ENCODE assay signal across 11 cellular contexts in genomic region chr1:99599678-99600175, GRCh38. TPM values are rescaled to one million over a fixed set of nuclear protein-coding genes. Genes with fewer than 3 reads are reported as not detected.
A peak's percentile ranks its signal among the peaks of the same experiment; 100 is the strongest.
DNase-seq lines count a peak whose midpoint lies in the region; ATAC-seq lines count a peak whose summit lies in the region.
"Had no signal": no experiment of that assay in that cellular context is flagged by ENCODE, and none has a peak within 500 bp of the region (broad histone marks: within the 10 kb centered on the region; RNA-seq: fewer than 3 reads in every experiment).

No MANE protein-coding gene starts in this region.

- no peaks in the 10 kb centered on the region for H3K9me3 ChIP-seq in right cardiac atrium (ENCODE audit: control insufficient read depth, low read length)
- H3K9me3 ChIP-seq: neutrophil had no signal

- no peaks in the 10 kb centered on the region for H3K27me3 ChIP-seq in right cardiac atrium (ENCODE audit: control insufficient read depth, insufficient read depth)
- H3K27me3 ChIP-seq: neutrophil had no signal

- H3K4me3 Mint-ChIP-seq in stimulated activated memory B cell treated with anti-CD40 and anti-IgM and Interleukin-4, amounts not matched to agents 10 μg/mL and 1 μg/mL and 100 μg/mL, for 72 hours: no peak overlapping the region
- H3K4me3 Mint-ChIP-seq: T-helper 1 cell treated with Interleukin-12 subunit alpha and Interleukin-12 subunit beta and Interleukin-4 antibody, amounts not matched to agents 30 μg/mL and 1 μg/mL, for 36 hours had no signal

- intact Hi-C loops in right cardiac atrium (cut with DNase I): no loop called here

- peaks cover 2% of the 10 kb centered on the region for H3K4me1 ChIP-seq in right cardiac atrium (ENCODE audit: control insufficient read depth, insufficient read depth, low read length)

- no peak overlapping the region for H3K27ac ChIP-seq in right cardiac atrium (ENCODE audit: low read length)
- H3K27ac ChIP-seq: neutrophil had no signal

- no peaks in the 10 kb centered on the region for H3K27me3 Mint-ChIP-seq in stimulated activated memory B cell treated with anti-CD40 and anti-IgM and Interleukin-4, amounts not matched to agents 10 μg/mL and 1 μg/mL and 100 μg/mL, for 72 hours

- no peaks in the 10 kb centered on the region for H3K4me1 Mint-ChIP-seq in stimulated activated memory B cell treated with anti-CD40 and anti-IgM and Interleukin-4, amounts not matched to agents 10 μg/mL and 1 μg/mL and 100 μg/mL, for 72 hours

- H3K9me3 Mint-ChIP-seq in stimulated activated memory B cell treated with anti-CD40 and anti-IgM and Interleukin-4, amounts not matched to agents 10 μg/mL and 1 μg/mL and 100 μg/mL, for 72 hours: no peaks in the 10 kb centered on the region
- H3K9me3 Mint-ChIP-seq: T-helper 1 cell treated with Interleukin-12 subunit alpha and Interleukin-12 subunit beta and Interleukin-4 antibody, amounts not matched to agents 30 μg/mL and 1 μg/mL, for 36 hours had no signal

- peak; percentile 57 for DNase-seq in HK-2 (ENCODE audit: unreplicated experiment)
- peak; percentile 90 for DNase-seq in astrocyte of the hippocampus (ENCODE audit: low read depth, low spot score)
- DNase-seq in right cardiac atrium: peak; percentile 62 to 79 (median 74)
- no peak for DNase-seq in activated naive CD4-positive, alpha-beta T cell treated with Interleukin-2 at 50 U/mL for 16 hours
- no peak for DNase-seq in NCI-H2196 treated with DMSO at 0.1 percent for 48 hours (lab: John Stamatoyannopoulos, UW; ENCODE audit: unreplicated experiment)
- DNase-seq: NCI-H1930 had no signal

- H3K4me3 ChIP-seq in right cardiac atrium (ENCODE audit: low read length): no peak overlapping the region

- ATAC-seq in right cardiac atrium (peak; percentile 76 to 92), GM18909 (IDR thresholded peaks at IDR 0.05; ENCODE audit: poor library complexity, unreplicated experiment) (no peak), HG03097 (IDR thresholded peaks at IDR 0.05; ENCODE audit: low FRiP score, unreplicated experiment) (no peak)
- peak; percentile 48 for ATAC-seq in stimulated activated memory B cell treated with anti-CD40 and anti-IgM and Interleukin-4, amounts not matched to agents 10 μg/mL and 1 μg/mL and 100 μg/mL, for 72 hours

- WGBS in right cardiac atrium: 69% methylated on average over 5 of the region's 5 CpGs

- H3K36me3 Mint-ChIP-seq in stimulated activated memory B cell treated with anti-CD40 and anti-IgM and Interleukin-4, amounts not matched to agents 10 μg/mL and 1 μg/mL and 100 μg/mL, for 72 hours: no peaks in the 10 kb centered on the region

- no peak overlapping the region for H3K27ac Mint-ChIP-seq in stimulated activated memory B cell treated with anti-CD40 and anti-IgM and Interleukin-4, amounts not matched to agents 10 μg/mL and 1 μg/mL and 100 μg/mL, for 72 hours
- H3K27ac Mint-ChIP-seq: T-helper 1 cell treated with Interleukin-12 subunit alpha and Interleukin-12 subunit beta and Interleukin-4 antibody, amounts not matched to agents 30 μg/mL and 1 μg/mL, for 36 hours had no signal

RNA-seq across cellular contexts. Expression of gene PALMD, which starts 46.2 kb away (rescaled TPM):
- total RNA-seq in right cardiac atrium: 10 to 100 TPM; 71.9 to 79.6 (median 75.5) TPM
- 74.6 TPM for polyA plus RNA-seq in right cardiac atrium

Comparison
In these comparisons a context has a peak if more than half of its experiments do, and no peak if none do; other contexts are left out.
1. DNase-seq: peak in HK-2 (single experiment), astrocyte of the hippocampus (single experiment) and right cardiac atrium (3 of 3); none in activated naive CD4-positive, alpha-beta T cell treated with Interleukin-2 at 50 U/mL for 16 hours (single experiment) and NCI-H2196 treated with DMSO at 0.1 percent for 48 hours (single experiment).
2. ATAC-seq: peak in right cardiac atrium (2 of 2) and stimulated activated memory B cell treated with anti-CD40 and anti-IgM and Interleukin-4, amounts not matched to agents 10 μg/mL and 1 μg/mL and 100 μg/mL, for 72 hours (single experiment); none in GM18909 (single experiment) and HG03097 (single experiment).